In genomic region chr5:15893866-15894265, GRCh38 we compare ENCODE assay signal across 7 cellular contexts.
"Had no signal": no experiment of that assay in that cellular context is flagged by ENCODE, and none has a peak within 500 bp of the region (broad histone marks: within the 10 kb centered on the region; RNA-seq: fewer than 3 reads in every experiment).

No MANE protein-coding gene starts in this region.

- DNase-seq: IMR-90, KBM-7, KG1 had no signal

- H3K27ac ChIP-seq: HL-60 had no signal

- FAIRE-seq: HepG2, HTR-8/SVneo, K562 had no signal

- H3K4me3 ChIP-seq: K562 had no signal
